Comparison of ENCODE assay signal across 9 cellular contexts in genomic region chr11:8192016-8192895, GRCh38. TPM values are rescaled to one million over a fixed set of nuclear protein-coding genes. Genes with fewer than 3 reads are reported as not detected.
DNase-seq lines count a peak whose midpoint lies in the region; ATAC-seq and TF ChIP-seq lines count a peak whose summit lies in the region.
"Had no signal": no experiment of that assay in that cellular context is flagged by ENCODE, and none has a peak within 500 bp of the region (broad histone marks: within the 10 kb centered on the region; RNA-seq: fewer than 3 reads in every experiment).

No MANE protein-coding gene starts in this region.

- in situ Hi-C loops in astrocyte of the cerebellum (cut with HindIII; ENCODE audit: low sequenced_read_pairs) = no loop called here

- peaks cover 8% of the 10 kb centered on the region; the same call in 1 of the 2 replicates for H3K4me1 ChIP-seq in BE2C
- peaks cover 3% of the 10 kb centered on the region for H3K4me1 ChIP-seq in smooth muscle cell (ENCODE audit: low read depth)

- no peaks in the 10 kb centered on the region for H3K79me2 ChIP-seq in smooth muscle cell (ENCODE audit: low read depth)

- H2AFZ ChIP-seq in smooth muscle cell (ENCODE audit: low read depth) = no peak overlapping the region

- H4K20me1 ChIP-seq in smooth muscle cell (ENCODE audit: low read depth) = no peaks in the 10 kb centered on the region

- no peak overlapping the region for H3K27ac ChIP-seq in smooth muscle cell (ENCODE audit: low read depth)
- H3K27ac ChIP-seq: neutrophil had no signal

- H3K9me3 ChIP-seq in BE2C (no peaks in the 10 kb centered on the region), smooth muscle cell (replicated peaks; ENCODE audit: low read depth) (no peaks in the 10 kb centered on the region)
- H3K9me3 ChIP-seq: neutrophil had no signal

- no peak overlapping the region for H3K9ac ChIP-seq in smooth muscle cell (ENCODE audit: low read depth)

- peak; percentile 85 for TF ChIP-seq CTCF in BE2C (IDR thresholded peaks at IDR 0.05; ENCODE audit: low read depth, low read length)
- TF ChIP-seq CTCF in LNCaP clone FGC (IDR thresholded peaks at IDR 0.05; ENCODE audit: control insufficient read depth, extremely low read depth, insufficient read depth) = peak; percentile 98
- peak; percentile 96 for TF ChIP-seq CTCF in astrocyte of the cerebellum (IDR thresholded peaks at IDR 0.05; ENCODE audit: low read depth, low read length, missing control alignments)
- peak; percentile 80 for TF ChIP-seq CTCF in smooth muscle cell (IDR thresholded peaks at IDR 0.05; ENCODE audit: borderline replicate concordance, insufficient read depth, poor library complexity, severe bottlenecking)

- H3K36me3 ChIP-seq in BE2C (no peaks in the 10 kb centered on the region), smooth muscle cell (ENCODE audit: low read depth) (no peaks in the 10 kb centered on the region)
- H3K36me3 ChIP-seq: neutrophil had no signal

- DNase-seq in BE2C (peak; percentile 73), LNCaP clone FGC (ENCODE audit: low read depth) (peak; percentile 35), SHP77 treated with DMSO at 0.1 percent for 48 hours (lab: John Stamatoyannopoulos, UW) (peak; percentile 6), astrocyte of the cerebellum (ENCODE audit: low read depth) (peak; percentile 36), hippocampal formation (lab: John Stamatoyannopoulos, UW) (peak; percentile 62 to 64), smooth muscle cell (lab: John Stamatoyannopoulos, UW; ENCODE audit: unreplicated experiment) (peak; percentile 6)

- H3K4me3 ChIP-seq in BE2C (ENCODE audit: low read depth, low read length) (no peak overlapping the region), LNCaP clone FGC (ENCODE audit: low read depth, low read length) (no peak overlapping the region), astrocyte of the cerebellum (ENCODE audit: low read depth, low read length) (no peak overlapping the region), smooth muscle cell (no peak overlapping the region)

- H3K4me2 ChIP-seq in smooth muscle cell = no peak overlapping the region

- H3K27me3 ChIP-seq in BE2C (no peaks in the 10 kb centered on the region), smooth muscle cell (ENCODE audit: low read depth) (peaks cover 30% of the 10 kb centered on the region)

- ATAC-seq in GM18907 (IDR thresholded peaks at IDR 0.05; ENCODE audit: unreplicated experiment) (peak; percentile 62), GM18517 (IDR thresholded peaks at IDR 0.05; ENCODE audit: unreplicated experiment) (no peak)

- 76% methylated on average over 19 of the region's 19 CpGs for WGBS in smooth muscle cell (ENCODE audit: low lambda C conversion rate)

- H3F3A ChIP-seq in smooth muscle cell (ENCODE audit: low read depth) = no peaks in the 10 kb centered on the region

RNA-seq across cellular contexts. Expression of gene RIC3, which starts 23.4 kb away (rescaled TPM):
- polyA plus RNA-seq in BE2C (2012; ENCODE audit: insufficient read depth, insufficient read length, low read depth) = 15.8 TPM
- total RNA-seq in smooth muscle cell = 0.18 and 3.1 TPM in 2 replicates
- 0.35 and 1.6 TPM in 2 replicates for polyA plus RNA-seq in smooth muscle cell

Comparison
In these comparisons a context has a peak if more than half of its experiments do, and no peak if none do; other contexts are left out.
1. DNase-seq: peak in every context shown above with its lines; median percentile 73 in BE2C; 63 in hippocampal formation; 36 in astrocyte of the cerebellum; 35 in LNCaP clone FGC; 6 in SHP77 treated with DMSO at 0.1 percent for 48 hours; 6 in smooth muscle cell.